Comparison of ENCODE assay signal across 1 cellular context in genomic region chr10:75210193-75211006, GRCh38.
TF ChIP-seq lines count a peak whose summit lies in the region.

Gene VDAC2, plus strand, starts transcription at chr10:75210796. Its CDS starts 363 bp downstream, at chr10:75211159.

TF ChIP-seq in GM23338, 12 proteins besides CTCF, POLR2A, EP300 and RAD21 (continued from another document):
- no peak for TF ChIP-seq ZNF462 (CRISPR knock-in tag; IDR thresholded peaks at IDR 0.05)
- no peak for TF ChIP-seq JUNB (IDR thresholded peaks at IDR 0.05; ENCODE audit: unreplicated experiment)
- no peak for TF ChIP-seq EZH2 (IDR thresholded peaks at IDR 0.05; ENCODE audit: low read depth, unreplicated experiment)
- no peak for TF ChIP-seq ZNF114 (CRISPR knock-in tag; IDR thresholded peaks at IDR 0.05)
- TF ChIP-seq ETS1 (IDR thresholded peaks at IDR 0.05) = peak; percentile 69; the same call in 1 of the 2 replicates
- TF ChIP-seq CREB1 (CRISPR knock-in tag; IDR thresholded peaks at IDR 0.05; ENCODE audit: low read depth) = peak; percentile 88
- no peak for TF ChIP-seq NANOG (IDR thresholded peaks at IDR 0.05; ENCODE audit: borderline replicate concordance)
